In the genomic region with DNA sequence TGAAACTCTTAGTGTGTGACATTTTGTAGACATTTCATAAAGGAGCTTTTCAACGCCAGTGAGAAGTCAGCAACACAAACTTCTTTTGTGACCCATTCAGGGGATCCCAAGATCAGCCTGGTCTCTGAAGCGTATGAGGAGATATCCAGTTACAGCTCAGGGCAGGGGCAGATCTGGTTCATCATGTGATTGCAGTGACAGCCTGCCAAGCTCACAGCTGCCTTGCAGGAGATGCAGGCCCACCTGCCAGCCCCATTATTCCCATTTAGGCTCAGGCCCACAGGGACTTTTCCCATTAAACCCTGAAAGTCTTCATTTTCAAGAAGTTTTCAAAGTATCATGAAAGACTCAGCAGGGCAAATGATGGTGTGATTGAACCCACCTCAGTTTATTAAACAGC, we compare ENCODE assay signal across 14 cellular contexts. TPM values are rescaled to one million over a fixed set of nuclear protein-coding genes. Genes with fewer than 3 reads are reported as not detected.
A peak's percentile ranks its signal among the peaks of the same experiment; 100 is the strongest.
DNase-seq lines count a peak whose midpoint lies in the region; ATAC-seq and TF ChIP-seq lines count a peak whose summit lies in the region.
"Had no signal": no experiment of that assay in that cellular context is flagged by ENCODE, and none has a peak within 500 bp of the region (broad histone marks: within the 10 kb centered on the region; RNA-seq: fewer than 3 reads in every experiment).

No MANE protein-coding gene starts in this region.

- no peaks in the 10 kb centered on the region for H3K36me3 ChIP-seq in H7 (replicated peaks; ENCODE audit: control insufficient read depth, insufficient read depth, low read length)
- H3K36me3 ChIP-seq in esophagus squamous epithelium = no peaks in the 10 kb centered on the region
- H3K36me3 ChIP-seq: breast epithelium had no signal

- no peak overlapping the region for H3K27ac ChIP-seq in esophagus squamous epithelium
- H3K27ac ChIP-seq: breast epithelium had no signal

- H3K4me3 ChIP-seq in H7 (ENCODE audit: insufficient read depth, low read depth, low read length) (no peak overlapping the region), esophagus squamous epithelium (no peak overlapping the region)
- H3K4me3 ChIP-seq: breast epithelium, lung had no signal

- POLR2A ChIA-PET in activated CD4-positive, alpha-beta T cell treated with anti-CD3 and anti-CD28 coated beads for 36 hours (lab: Charles Lee) = no interaction called here

- no peak for ATAC-seq in activated CD4-positive, alpha-beta T cell treated with anti-CD3 and anti-CD28 coated beads for 36 hours
- ATAC-seq: HCT116 had no signal

- TF ChIP-seq POLR2A in esophagus squamous epithelium (IDR thresholded peaks at IDR 0.05) = no peak

- no peaks in the 10 kb centered on the region for H3K9me3 ChIP-seq in esophagus squamous epithelium
- H3K9me3 ChIP-seq: breast epithelium had no signal

- H3K4me3 Mint-ChIP-seq in brain (no peak overlapping the region), osteocyte (ENCODE audit: unreplicated experiment) (no peak overlapping the region)
- no peak overlapping the region for H3K4me3 Mint-ChIP-seq in activated CD4-positive, alpha-beta T cell treated with anti-CD3 and anti-CD28 coated beads for 36 hours
- H3K4me3 Mint-ChIP-seq: stimulated activated naive CD8-positive, alpha-beta T cell treated with anti-CD3 and anti-CD28 coated beads, Interleukin-15, Interleukin-2, amounts not matched to agents 100 ng/mL and 50 ng/mL, for 24 hours had no signal

- no peaks in the 10 kb centered on the region for H3K27me3 ChIP-seq in H7 (ENCODE audit: control insufficient read depth, insufficient read depth, low read length)
- H3K27me3 ChIP-seq in esophagus squamous epithelium = no peaks in the 10 kb centered on the region
- H3K27me3 ChIP-seq: breast epithelium had no signal

- H3K27ac Mint-ChIP-seq in brain (peak overlapping the region; percentile 23 to 79 (median 69)), osteocyte (ENCODE audit: unreplicated experiment) (peak overlapping the region; percentile 14)
- no peak overlapping the region for H3K27ac Mint-ChIP-seq in activated CD4-positive, alpha-beta T cell treated with anti-CD3 and anti-CD28 coated beads for 36 hours
- H3K27ac Mint-ChIP-seq: stimulated activated naive CD8-positive, alpha-beta T cell treated with anti-CD3 and anti-CD28 coated beads, Interleukin-15, Interleukin-2, amounts not matched to agents 100 ng/mL and 50 ng/mL, for 24 hours had no signal

- intact Hi-C loops in esophagus squamous epithelium (cut with DNase I) = no loop called here
- intact Hi-C loops in activated CD4-positive, alpha-beta T cell treated with anti-CD3 and anti-CD28 coated beads for 36 hours (cut with DNase I, micrococcal nuclease) = no loop called here

- peaks cover 52% of the 10 kb centered on the region for H3K36me3 Mint-ChIP-seq in brain
- peaks cover 7% of the 10 kb centered on the region for H3K36me3 Mint-ChIP-seq in osteocyte (ENCODE audit: unreplicated experiment)
- H3K36me3 Mint-ChIP-seq in activated CD4-positive, alpha-beta T cell treated with anti-CD3 and anti-CD28 coated beads for 36 hours (ENCODE audit: low read depth) = no peaks in the 10 kb centered on the region

- H3K4me1 ChIP-seq in esophagus squamous epithelium = no peaks in the 10 kb centered on the region
- H3K4me1 ChIP-seq: breast epithelium had no signal

- TF ChIP-seq CTCF in brain (conservative IDR thresholded peaks at IDR 0.05) (no peak), osteocyte (IDR thresholded peaks at IDR 0.05) (no peak), esophagus squamous epithelium (IDR thresholded peaks at IDR 0.05) (no peak)

- peak; percentile 66 for DNase-seq in H7
- DNase-seq in NCI-H2107 (lab: John Stamatoyannopoulos, UW) = peak; percentile 80
- no peak for DNase-seq in osteocyte (ENCODE audit: extremely low spot score, unreplicated experiment)
- no peak for DNase-seq in esophagus squamous epithelium (lab: John Stamatoyannopoulos, UW)
- DNase-seq in activated CD4-positive, alpha-beta T cell treated with anti-CD3 and anti-CD28 coated beads for 36 hours = no peak
- no peak for DNase-seq in SIG-M5 (lab: John Stamatoyannopoulos, UW)
- DNase-seq in activated T-cell treated with anti-CD3 and anti-CD28 coated beads, Interleukin-2, amount 50 U/mL, for 1 hour = no peak
- DNase-seq: foreskin fibroblast, T-helper 2 cell had no signal

- peaks cover 2 to 14% (median 4%) of the 10 kb centered on the region in 5 experiments for H3K9me3 Mint-ChIP-seq in brain
- H3K9me3 Mint-ChIP-seq in osteocyte (ENCODE audit: unreplicated experiment) = no peaks in the 10 kb centered on the region
- H3K9me3 Mint-ChIP-seq in activated CD4-positive, alpha-beta T cell treated with anti-CD3 and anti-CD28 coated beads for 36 hours (ENCODE audit: low read depth) = no peaks in the 10 kb centered on the region
- H3K9me3 Mint-ChIP-seq: stimulated activated naive CD8-positive, alpha-beta T cell treated with anti-CD3 and anti-CD28 coated beads, Interleukin-15, Interleukin-2, amounts not matched to agents 100 ng/mL and 50 ng/mL, for 24 hours had no signal

- H3K27me3 Mint-ChIP-seq in brain (no peaks in the 10 kb centered on the region), osteocyte (ENCODE audit: unreplicated experiment) (no peaks in the 10 kb centered on the region)
- peaks cover 9% of the 10 kb centered on the region for H3K27me3 Mint-ChIP-seq in activated CD4-positive, alpha-beta T cell treated with anti-CD3 and anti-CD28 coated beads for 36 hours

- CTCF ChIA-PET in activated CD4-positive, alpha-beta T cell treated with anti-CD3 and anti-CD28 coated beads for 36 hours (lab: Charles Lee) = no interaction called here

- 64 to 89% methylated on average over 2 of the region's 2 CpGs for WGBS in esophagus squamous epithelium, 2 donors

- H3K4me1 Mint-ChIP-seq in brain (peaks cover 21% of the 10 kb centered on the region), osteocyte (ENCODE audit: unreplicated experiment) (peaks cover 12% of the 10 kb centered on the region)
- H3K4me1 Mint-ChIP-seq in activated CD4-positive, alpha-beta T cell treated with anti-CD3 and anti-CD28 coated beads for 36 hours = no peaks in the 10 kb centered on the region

RNA-seq across cellular contexts. Expression of a gene that starts 38.3 kb away (rescaled TPM):
- 0.92 and 0.97 TPM in 2 replicates for total RNA-seq in H7 (2014; rRNA removed; shearing (Covaris generic))
- 13.4 TPM for polyA plus RNA-seq in brain (ENCODE audit: insufficient read depth, low read depth, low replicate concordance)
- total RNA-seq in osteocyte (11.0 and 11.7 TPM in 2 replicates), esophagus squamous epithelium (1 to 10 TPM; 2.0 to 5.3 (median 3.6) TPM)
- total RNA-seq in activated CD4-positive, alpha-beta T cell treated with anti-CD3 and anti-CD28 coated beads for 36 hours = under 1 TPM; 0.02 to 0.21 TPM

Comparison
In these comparisons a context has a peak if more than half of its experiments do, and no peak if none do; other contexts are left out.
1. DNase-seq: peak in H7 (single experiment) and NCI-H2107 (single experiment); none in osteocyte (single experiment), esophagus squamous epithelium (single experiment), activated CD4-positive, alpha-beta T cell treated with anti-CD3 and anti-CD28 coated beads for 36 hours (single experiment), SIG-M5 (single experiment) and activated T-cell treated with anti-CD3 and anti-CD28 coated beads, Interleukin-2, amount 50 U/mL, for 1 hour (single experiment).